In genomic region chr14:100241279-100241678, GRCh38 we compare ENCODE assay signal across 8 cellular contexts. TPM values are rescaled to one million over a fixed set of nuclear protein-coding genes. Genes with fewer than 3 reads are reported as not detected.
DNase-seq lines count a peak whose midpoint lies in the region; ATAC-seq and TF ChIP-seq lines count a peak whose summit lies in the region.

No MANE protein-coding gene starts in this region.

- H3K27ac ChIP-seq in cardiac muscle cell (peak overlapping the region; percentile 89), lung (ENCODE audit: low read depth in 1 of 2, low read length in 1 of 2) (peak overlapping the region; percentile 40 to 90), upper lobe of right lung (peak overlapping the region; percentile 77)

- ATAC-seq in Right ventricle myocardium superior (ENCODE audit: poor library complexity) (no peak), lung (ENCODE audit: insufficient read depth, low FRiP score) (no peak), upper lobe of right lung (no peak), sciatic nerve (no peak)

- H3K36me3 ChIP-seq in cardiac muscle cell (no peaks in the 10 kb centered on the region), lung (ENCODE audit: control insufficient read depth in 2 of 2, insufficient read depth in 2 of 2, low read length in 2 of 2) (peaks cover 0 to 1% of the 10 kb centered on the region in 2 donors), upper lobe of right lung (no peaks in the 10 kb centered on the region)

- no peaks in the 10 kb centered on the region for H3K27me3 ChIP-seq in cardiac muscle cell
- H3K27me3 ChIP-seq in lung (ENCODE audit: control insufficient read depth, insufficient read depth): no peaks in the 10 kb centered on the region
- H3K27me3 ChIP-seq in upper lobe of right lung: no peaks in the 10 kb centered on the region

- H3K4me3 ChIP-seq in cardiac muscle cell: peak overlapping the region; percentile 39
- H3K4me3 ChIP-seq in lung: peak overlapping the region; percentile 31
- H3K4me3 ChIP-seq in upper lobe of right lung: peak overlapping the region; percentile 57

- intact Hi-C loops in Right ventricle myocardium superior (cut with DNase I) (no loop called here), upper lobe of right lung (cut with DNase I) (no loop called here), sciatic nerve (cut with DNase I) (no loop called here)

- DNase-seq in cardiac muscle cell (ENCODE audit: low read depth in 1 of 2, low spot score in 1 of 2): no peak
- DNase-seq in Right ventricle myocardium superior: no peak
- DNase-seq in astrocyte of the hippocampus (ENCODE audit: low read depth, low spot score): peak; percentile 22
- no peak for DNase-seq in lung (ENCODE audit: low spot score)
- DNase-seq in upper lobe of right lung: no peak
- DNase-seq in COLO829 (ENCODE audit: low spot score): no peak
- no peak for DNase-seq in sciatic nerve (ENCODE audit: low spot score)
- no peak for DNase-seq in stimulated activated CD4-positive, alpha-beta T cell treated with anti-CD3 and anti-CD28 coated beads, Interleukin-2, amount 100 ng/mL, for 24 hours

- H3K4me1 ChIP-seq in cardiac muscle cell (ENCODE audit: low read depth) (peaks cover 21% of the 10 kb centered on the region), lung (ENCODE audit: control insufficient read depth in 2 of 2, insufficient read depth in 2 of 2, low read length in 2 of 2) (peaks cover 10 to 20% of the 10 kb centered on the region in 2 donors), upper lobe of right lung (peaks cover 61% of the 10 kb centered on the region)

- TF ChIP-seq CTCF in cardiac muscle cell (IDR thresholded peaks at IDR 0.05; ENCODE audit: low read depth, low read length): no peak
- TF ChIP-seq CTCF in lung (IDR thresholded peaks at IDR 0.05; ENCODE audit: control extremely low read depth, extremely low read depth): no peak
- no peak for TF ChIP-seq CTCF in upper lobe of right lung (IDR thresholded peaks at IDR 0.05)

- no peaks in the 10 kb centered on the region for H3K9me3 ChIP-seq in cardiac muscle cell (ENCODE audit: low read depth)
- H3K9me3 ChIP-seq in lung (ENCODE audit: control insufficient read depth in 2 of 2, insufficient read depth in 1 of 2, low read length in 1 of 2): no peaks in the 10 kb centered on the region
- H3K9me3 ChIP-seq in upper lobe of right lung: no peaks in the 10 kb centered on the region

- 34 to 55% methylated on average over 3 of the region's 3 CpGs for WGBS in lung, 2 donors

RNA-seq across cellular contexts. Expression of gene YY1, which starts 2.3 kb away (rescaled TPM):
- total RNA-seq in cardiac muscle cell: 64.2 and 73.4 TPM in 2 replicates
- 27.0 and 28.6 TPM in 2 replicates for polyA plus RNA-seq in cardiac muscle cell
- total RNA-seq in Right ventricle myocardium superior: 48.1 TPM
- 10 to 100 TPM; 42.1 to 62.9 TPM for total RNA-seq in lung
- polyA plus RNA-seq in lung: 10 to 100 TPM; 22.9 to 27.0 TPM
- total RNA-seq in upper lobe of right lung: 69.4 TPM
- 59.9 TPM for total RNA-seq in sciatic nerve
